Comparison of ENCODE assay signal across 9 cellular contexts in genomic region chr11:73218830-73219215, GRCh38. TPM values are rescaled to one million over a fixed set of nuclear protein-coding genes. Genes with fewer than 3 reads are reported as not detected.
DNase-seq lines count a peak whose midpoint lies in the region; ATAC-seq and TF ChIP-seq lines count a peak whose summit lies in the region.
"Had no signal": no experiment of that assay in that cellular context is flagged by ENCODE, and none has a peak within 500 bp of the region (broad histone marks: within the 10 kb centered on the region; RNA-seq: fewer than 3 reads in every experiment).

No MANE protein-coding gene starts in this region.

- H3K4me3 ChIP-seq in epithelial cell of esophagus (ENCODE audit: low read length), result peak overlapping the region; percentile 77
- no peak overlapping the region for H3K4me3 ChIP-seq in naive thymus-derived CD4-positive, alpha-beta T cell (ENCODE audit: low read length)
- H3K4me3 ChIP-seq in upper lobe of right lung, result peak overlapping the region; percentile 52

- H3K4me1 ChIP-seq in naive thymus-derived CD4-positive, alpha-beta T cell (ENCODE audit: control insufficient read depth in 2 of 2, insufficient read depth in 2 of 2, low read length in 2 of 2), result no peaks in the 10 kb centered on the region
- H3K4me1 ChIP-seq in upper lobe of right lung, result peaks cover 18% of the 10 kb centered on the region

- H3K27ac Mint-ChIP-seq in activated T-cell treated with anti-CD3 and anti-CD28 coated beads, Interleukin-2, amount 50 U/mL, for 72 hours, result no peak overlapping the region
- no peak overlapping the region for H3K27ac Mint-ChIP-seq in naive thymus-derived CD4-positive, alpha-beta T cell

- H3K4me1 Mint-ChIP-seq in activated T-cell treated with anti-CD3 and anti-CD28 coated beads, Interleukin-2, amount 50 U/mL, for 72 hours (ENCODE audit: low read depth), result no peaks in the 10 kb centered on the region
- H3K4me1 Mint-ChIP-seq in naive thymus-derived CD4-positive, alpha-beta T cell, result peaks cover 0 to 15% (median 8%) of the 10 kb centered on the region in 7 donors

- H3K9me3 Mint-ChIP-seq in activated T-cell treated with anti-CD3 and anti-CD28 coated beads, Interleukin-2, amount 50 U/mL, for 72 hours, result no peaks in the 10 kb centered on the region
- no peaks in the 10 kb centered on the region for H3K9me3 Mint-ChIP-seq in naive thymus-derived CD4-positive, alpha-beta T cell

- no peak for ATAC-seq in activated T-cell treated with anti-CD3 and anti-CD28 coated beads, Interleukin-2, amount 50 U/mL, for 72 hours (replicated peaks in 1 of 2)
- ATAC-seq in naive thymus-derived CD4-positive, alpha-beta T cell, result no peak
- no peak for ATAC-seq in upper lobe of right lung
- ATAC-seq in HG03354 (IDR thresholded peaks at IDR 0.05; ENCODE audit: poor library complexity, severe bottlenecking, unreplicated experiment), result no peak

- peak overlapping the region; percentile 68 to 73 for H3K4me3 Mint-ChIP-seq in activated T-cell treated with anti-CD3 and anti-CD28 coated beads, Interleukin-2, amount 50 U/mL, for 72 hours
- peak overlapping the region in 7 of 10 donors; percentile 31 to 86 (median 52) for H3K4me3 Mint-ChIP-seq in naive thymus-derived CD4-positive, alpha-beta T cell

- no peak overlapping the region for H3K27ac ChIP-seq in naive thymus-derived CD4-positive, alpha-beta T cell (ENCODE audit: low read depth, low read length)
- no peak overlapping the region for H3K27ac ChIP-seq in upper lobe of right lung

- no peak for DNase-seq in activated T-cell treated with anti-CD3 and anti-CD28 coated beads, Interleukin-2, amount 50 U/mL, for 72 hours
- DNase-seq in activated T-cell treated with anti-CD3 and anti-CD28 coated beads for 4 hours, result no peak
- no peak for DNase-seq in epithelial cell of esophagus (ENCODE audit: low read depth)
- no peak for DNase-seq in naive thymus-derived CD4-positive, alpha-beta T cell
- no peak for DNase-seq in upper lobe of right lung
- no peak for DNase-seq in T-helper 2 cell
- no peak for DNase-seq in head of caudate nucleus
- DNase-seq: NCI-H1105 treated with DMSO at 0.1 percent for 48 hours had no signal

- TF ChIP-seq CTCF in epithelial cell of esophagus (IDR thresholded peaks at IDR 0.05; ENCODE audit: insufficient read depth, low read depth, low read length, missing control alignments), result no peak
- no peak for TF ChIP-seq CTCF in upper lobe of right lung (IDR thresholded peaks at IDR 0.05)

- no peaks in the 10 kb centered on the region for H3K27me3 ChIP-seq in naive thymus-derived CD4-positive, alpha-beta T cell (ENCODE audit: control insufficient read depth in 2 of 2, insufficient read depth in 2 of 2, low read length in 2 of 2)
- H3K27me3 ChIP-seq in upper lobe of right lung, result no peaks in the 10 kb centered on the region

- H3K36me3 ChIP-seq in naive thymus-derived CD4-positive, alpha-beta T cell (ENCODE audit: control insufficient read depth in 2 of 3, insufficient read depth in 3 of 3, low read length in 3 of 3), result no peaks in the 10 kb centered on the region
- H3K36me3 ChIP-seq in upper lobe of right lung, result no peaks in the 10 kb centered on the region

- POLR2A ChIA-PET in naive thymus-derived CD4-positive, alpha-beta T cell (lab: Charles Lee), result no interaction called here

- intact Hi-C loops in naive thymus-derived CD4-positive, alpha-beta T cell (cut with micrococcal nuclease), result no loop called here
- intact Hi-C loops in upper lobe of right lung (cut with DNase I), result no loop called here
- intact Hi-C loops in head of caudate nucleus (cut with DNase I), result no loop called here

- H3K36me3 Mint-ChIP-seq in activated T-cell treated with anti-CD3 and anti-CD28 coated beads, Interleukin-2, amount 50 U/mL, for 72 hours (ENCODE audit: insufficient read depth in 2 of 2), result no peaks in the 10 kb centered on the region
- H3K36me3 Mint-ChIP-seq in naive thymus-derived CD4-positive, alpha-beta T cell, result no peaks in the 10 kb centered on the region

- no peaks in the 10 kb centered on the region for H3K9me3 ChIP-seq in naive thymus-derived CD4-positive, alpha-beta T cell (ENCODE audit: control insufficient read depth in 2 of 3, low read length in 3 of 3)
- no peaks in the 10 kb centered on the region for H3K9me3 ChIP-seq in upper lobe of right lung

- CTCF ChIA-PET in naive thymus-derived CD4-positive, alpha-beta T cell (lab: Charles Lee), result no interaction called here

- peaks cover 30% of the 10 kb centered on the region for H3K27me3 Mint-ChIP-seq in activated T-cell treated with anti-CD3 and anti-CD28 coated beads, Interleukin-2, amount 50 U/mL, for 72 hours (ENCODE audit: low read depth)
- H3K27me3 Mint-ChIP-seq in naive thymus-derived CD4-positive, alpha-beta T cell, result peaks cover 17 to 52% (median 30%) of the 10 kb centered on the region in 5 donors

RNA-seq across cellular contexts. Expression of gene P2RY2, which starts 0.7 kb away (rescaled TPM):
- not detected for total RNA-seq in activated T-cell treated with anti-CD3 and anti-CD28 coated beads, Interleukin-2, amount 50 U/mL, for 72 hours
- total RNA-seq in naive thymus-derived CD4-positive, alpha-beta T cell, result 1 to 10 TPM in 1 of 5 experiments, under 1 TPM in 1, not detected in 3; 0.90 to 5.3 TPM
- polyA plus RNA-seq in naive thymus-derived CD4-positive, alpha-beta T cell, result not detected
- 7.4 TPM for total RNA-seq in upper lobe of right lung

RNA-seq across cellular contexts. Expression of gene P2RY6, which starts 53.3 kb away (rescaled TPM):
- not detected for total RNA-seq in activated T-cell treated with anti-CD3 and anti-CD28 coated beads, Interleukin-2, amount 50 U/mL, for 72 hours
- 1 to 10 TPM in 1 of 5 experiments, under 1 TPM in 2, not detected in 2; 0.34 to 1.8 (median 0.92) TPM for total RNA-seq in naive thymus-derived CD4-positive, alpha-beta T cell
- polyA plus RNA-seq in naive thymus-derived CD4-positive, alpha-beta T cell, result not detected
- 3.2 TPM for total RNA-seq in upper lobe of right lung
